ENCODE assay signal across 21 cellular contexts in the genomic region with DNA sequence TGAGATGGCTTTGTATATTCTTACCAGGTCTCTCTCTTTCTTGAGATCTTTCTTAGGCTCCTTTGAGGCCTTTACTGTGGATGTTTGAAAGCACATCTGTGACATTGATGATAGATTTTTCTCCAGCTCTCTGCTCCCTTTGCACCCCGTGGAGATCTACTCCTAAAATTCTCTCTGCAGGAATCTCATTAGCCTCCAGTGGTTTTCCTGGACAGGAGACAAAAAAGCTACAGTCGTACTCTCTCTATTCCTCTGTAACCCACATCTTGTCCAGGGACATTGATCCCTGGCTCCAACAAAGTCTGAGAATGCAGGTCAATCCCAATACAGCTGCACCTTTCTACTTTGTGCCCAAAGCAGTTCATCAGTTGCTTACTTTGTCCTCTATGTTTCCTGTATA.
"Had no signal": no experiment of that assay in that cellular context is flagged by ENCODE, and none has a peak within 500 bp of the region (broad histone marks: within the 10 kb centered on the region; RNA-seq: fewer than 3 reads in every experiment).

No MANE protein-coding gene starts in this region.

- H3K4me3 ChIP-seq: dorsolateral prefrontal cortex, heart left ventricle, lung, ovary, right atrium auricular region, tibial artery, upper lobe of left lung, uterus had no signal

- H3K27ac ChIP-seq: dorsolateral prefrontal cortex, heart left ventricle, neutrophil, ovary, right atrium auricular region, tibial artery, upper lobe of left lung, uterus had no signal

- H3K4me1 ChIP-seq: uterus had no signal

- H3K9me3 Mint-ChIP-seq: naive B cell; stimulated activated memory B cell treated with anti-CD40 and anti-IgM and Interleukin-4, amounts not matched to agents 10 μg/mL and 1 μg/mL and 100 μg/mL, for 72 hours; stimulated activated naive CD8-positive, alpha-beta T cell treated with anti-CD3 and anti-CD28 coated beads, Interleukin-15, Interleukin-2, amounts not matched to agents 100 ng/mL and 50 ng/mL, for 24 hours had no signal

- H3K27me3 ChIP-seq: dorsolateral prefrontal cortex, heart left ventricle, neutrophil, ovary, right atrium auricular region, tibial artery, upper lobe of left lung, uterus had no signal

- DNase-seq: cortex of kidney; dorsolateral prefrontal cortex; effector CD8-positive, alpha-beta T cell; heart left ventricle; hippocampal formation; left colon; left ventricle myocardium superior; mesendoderm; naive B cell; ovary; small intestine; stimulated activated CD4-positive, alpha-beta T cell treated with anti-CD3 and anti-CD28 coated beads, Interleukin-4, amount 100 ng/mL, for 24 hours; tibial artery; upper lobe of left lung; uterus had no signal

- H3K9me3 ChIP-seq: heart left ventricle, neutrophil, ovary, right atrium auricular region, tibial artery, upper lobe of left lung, uterus had no signal

- H3K4me1 Mint-ChIP-seq: stimulated activated memory B cell treated with anti-CD40 and anti-IgM and Interleukin-4, amounts not matched to agents 10 μg/mL and 1 μg/mL and 100 μg/mL, for 72 hours had no signal

- ATAC-seq: heart left ventricle; left colon; left ventricle myocardium superior; stimulated activated memory B cell treated with anti-CD40 and anti-IgM and Interleukin-4, amounts not matched to agents 10 μg/mL and 1 μg/mL and 100 μg/mL, for 72 hours had no signal

- FAIRE-seq: small intestine had no signal

- H3K27me3 Mint-ChIP-seq: naive B cell; stimulated activated memory B cell treated with anti-CD40 and anti-IgM and Interleukin-4, amounts not matched to agents 10 μg/mL and 1 μg/mL and 100 μg/mL, for 72 hours; stimulated activated naive CD8-positive, alpha-beta T cell treated with anti-CD3 and anti-CD28 coated beads, Interleukin-15, Interleukin-2, amounts not matched to agents 100 ng/mL and 50 ng/mL, for 24 hours had no signal

- H3K36me3 Mint-ChIP-seq: naive B cell; stimulated activated memory B cell treated with anti-CD40 and anti-IgM and Interleukin-4, amounts not matched to agents 10 μg/mL and 1 μg/mL and 100 μg/mL, for 72 hours had no signal

- H3K27ac Mint-ChIP-seq: naive B cell; nephron; stimulated activated memory B cell treated with anti-CD40 and anti-IgM and Interleukin-4, amounts not matched to agents 10 μg/mL and 1 μg/mL and 100 μg/mL, for 72 hours; stimulated activated naive CD8-positive, alpha-beta T cell treated with anti-CD3 and anti-CD28 coated beads, Interleukin-15, Interleukin-2, amounts not matched to agents 100 ng/mL and 50 ng/mL, for 24 hours had no signal

- H3K36me3 ChIP-seq: heart left ventricle, neutrophil, ovary, right atrium auricular region, tibial artery, upper lobe of left lung, uterus had no signal

- H3K4me3 Mint-ChIP-seq: naive B cell; nephron; stimulated activated memory B cell treated with anti-CD40 and anti-IgM and Interleukin-4, amounts not matched to agents 10 μg/mL and 1 μg/mL and 100 μg/mL, for 72 hours; stimulated activated naive CD8-positive, alpha-beta T cell treated with anti-CD3 and anti-CD28 coated beads, Interleukin-15, Interleukin-2, amounts not matched to agents 100 ng/mL and 50 ng/mL, for 24 hours had no signal
